8 cellular contexts compared by ENCODE assay signal in the genomic region with DNA sequence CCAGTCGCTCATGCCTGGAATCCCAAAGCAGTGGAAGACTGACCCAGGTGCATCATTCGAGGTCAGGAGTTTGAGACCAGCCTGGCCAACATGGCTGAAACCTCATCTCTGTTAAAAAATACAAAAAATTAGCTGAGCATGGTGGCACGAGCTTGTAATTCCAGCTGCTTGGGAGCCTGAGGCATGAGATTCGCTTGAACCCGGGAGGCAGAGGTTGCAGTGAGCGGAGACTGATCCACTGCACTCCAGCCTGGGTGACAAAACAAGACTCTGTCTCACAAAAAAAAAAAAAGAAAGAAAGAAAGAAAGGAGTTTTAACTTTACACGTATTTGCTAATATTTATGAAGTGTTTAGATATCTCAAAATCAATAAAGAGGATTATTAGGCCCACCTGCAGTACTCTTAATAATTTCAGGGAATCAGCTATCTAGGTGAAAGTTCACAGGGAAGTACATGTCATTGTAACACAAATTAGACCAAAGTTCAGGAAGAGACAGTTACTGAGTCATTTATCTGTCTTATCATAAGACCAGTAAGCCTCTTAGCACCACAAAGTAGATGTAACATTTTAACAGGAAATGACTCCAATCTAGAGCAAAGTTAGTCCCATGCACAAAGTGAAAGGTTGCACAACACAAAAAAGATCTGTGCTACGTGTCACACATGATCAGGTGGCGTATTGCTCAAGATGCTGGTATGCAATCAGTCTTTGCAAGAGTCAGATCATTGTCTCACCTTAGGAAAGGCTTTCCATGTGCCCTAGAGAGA. TPM values are rescaled to one million over a fixed set of nuclear protein-coding genes. Genes with fewer than 3 reads are reported as not detected.
DNase-seq lines count a peak whose midpoint lies in the region; ATAC-seq and FAIRE-seq lines count a peak whose summit lies in the region.

No MANE protein-coding gene starts in this region.

- peak; percentile 97 to 99 for DNase-seq in AML-193 (lab: John Stamatoyannopoulos, UW)
- no peak for DNase-seq in GM19239 (ENCODE audit: insufficient read length, low spot score)
- DNase-seq in T-helper 9 cell: peak; percentile 10
- DNase-seq in myocyte (ENCODE audit: low read depth): peak; percentile 33
- no peak for DNase-seq in globus pallidus (ENCODE audit: low spot score)
- DNase-seq in NCI-H774 (lab: John Stamatoyannopoulos, UW): no peak

- peak overlapping the region; percentile 65 for H3K27ac Mint-ChIP-seq in dendritic cell treated with granulocyte-macrophage colony-stimulating factor and Interleukin-4, amounts not matched to agents 40 ng/mL and 50 ng/mL, for 4 days

- intact Hi-C loops in dendritic cell treated with granulocyte-macrophage colony-stimulating factor and Interleukin-4, amounts not matched to agents 40 ng/mL and 50 ng/mL, for 4 days (cut with micrococcal nuclease): loop anchor here (1.0 to 5.0 kb wide), 2 partner anchors 23 to 34 kb away; partner anchors contain the start of gene PLIN2

- peak; percentile 23 for FAIRE-seq in GM19239 (lab: Jason Lieb, UNC)

- peaks cover 9% of the 10 kb centered on the region for H3K9me3 Mint-ChIP-seq in dendritic cell treated with granulocyte-macrophage colony-stimulating factor and Interleukin-4, amounts not matched to agents 40 ng/mL and 50 ng/mL, for 4 days

- H3K27me3 Mint-ChIP-seq in dendritic cell treated with granulocyte-macrophage colony-stimulating factor and Interleukin-4, amounts not matched to agents 40 ng/mL and 50 ng/mL, for 4 days: no peaks in the 10 kb centered on the region

- no peak overlapping the region for H3K4me3 Mint-ChIP-seq in dendritic cell treated with granulocyte-macrophage colony-stimulating factor and Interleukin-4, amounts not matched to agents 40 ng/mL and 50 ng/mL, for 4 days

- no peaks in the 10 kb centered on the region for H3K36me3 Mint-ChIP-seq in dendritic cell treated with granulocyte-macrophage colony-stimulating factor and Interleukin-4, amounts not matched to agents 40 ng/mL and 50 ng/mL, for 4 days (ENCODE audit: low read depth)

- H3K4me1 Mint-ChIP-seq in dendritic cell treated with granulocyte-macrophage colony-stimulating factor and Interleukin-4, amounts not matched to agents 40 ng/mL and 50 ng/mL, for 4 days (ENCODE audit: low read depth): peaks cover 48% of the 10 kb centered on the region

- ATAC-seq in HG03558 (IDR thresholded peaks at IDR 0.05; ENCODE audit: extremely low read depth, unreplicated experiment): peak; percentile 91

RNA-seq across cellular contexts. Expression of gene PLIN2, which starts 34.1 kb away (rescaled TPM):
- 27.4 and 43.5 TPM in 2 replicates for total RNA-seq in myocyte
- polyA plus RNA-seq in myocyte (2012): 18.8 TPM

RNA-seq across cellular contexts. Expression of gene HAUS6, which starts 58.7 kb away (rescaled TPM):
- total RNA-seq in myocyte: 13.5 and 15.4 TPM in 2 replicates
- 3.1 TPM for polyA plus RNA-seq in myocyte (2012)

Comparison
In these comparisons a context has a peak if more than half of its experiments do, and no peak if none do; other contexts are left out.
1. DNase-seq: peak in AML-193 (2 of 2), T-helper 9 cell (single experiment) and myocyte (single experiment); none in GM19239 (single experiment), globus pallidus (single experiment) and NCI-H774 (single experiment).